12 cellular contexts compared by ENCODE assay signal in the genomic region with DNA sequence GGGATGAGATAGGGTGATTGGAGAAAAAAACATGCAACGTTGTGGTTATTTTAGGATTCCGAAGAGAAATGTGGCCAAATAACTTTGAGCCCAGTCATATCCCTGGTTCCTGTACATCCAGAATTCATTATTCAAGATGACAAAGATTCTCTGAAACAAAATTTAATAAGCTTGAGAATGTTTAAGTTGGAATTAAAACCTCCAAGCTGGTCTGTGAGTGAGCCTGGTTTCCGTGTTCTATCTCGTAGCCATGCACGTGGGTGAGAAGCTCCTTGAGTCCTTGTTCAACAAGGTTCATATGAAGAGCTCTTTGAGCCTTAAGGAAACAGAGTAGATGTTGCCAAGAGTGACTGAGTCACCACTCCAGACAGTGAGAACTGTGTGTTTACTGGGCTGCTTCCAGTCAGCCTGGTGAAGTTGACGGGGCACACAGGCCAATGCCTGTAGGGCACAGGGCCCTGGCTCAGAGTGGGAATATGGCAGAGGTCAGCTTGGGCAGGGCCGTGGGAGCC.
DNase-seq lines count a peak whose midpoint lies in the region; ATAC-seq, FAIRE-seq and TF ChIP-seq lines count a peak whose summit lies in the region.
"Had no signal": no experiment of that assay in that cellular context is flagged by ENCODE, and none has a peak within 500 bp of the region (broad histone marks: within the 10 kb centered on the region; RNA-seq: fewer than 3 reads in every experiment).

No MANE protein-coding gene starts in this region.

- no peaks in the 10 kb centered on the region for H3K27me3 ChIP-seq in breast epithelium
- H3K27me3 ChIP-seq: ovary had no signal

- H3K27ac ChIP-seq in breast epithelium, result peak overlapping the region; percentile 78 to 82
- H3K27ac ChIP-seq: 22Rv1, ovary had no signal

- no peaks in the 10 kb centered on the region for H3K36me3 ChIP-seq in breast epithelium
- H3K36me3 ChIP-seq: ovary had no signal

- TF ChIP-seq POLR2A in breast epithelium (IDR thresholded peaks at IDR 0.05), result no peak

- FAIRE-seq in urothelium cell line (lab: Jason Lieb, UNC), result no peak

- no peak overlapping the region for H3K4me3 ChIP-seq in breast epithelium
- H3K4me3 ChIP-seq: ovary had no signal

- ATAC-seq in HG02642 (IDR thresholded peaks at IDR 0.05; ENCODE audit: poor library complexity, unreplicated experiment), result no peak

- H3K4me1 ChIP-seq in breast epithelium, result no peaks in the 10 kb centered on the region

- TF ChIP-seq CTCF in breast epithelium (IDR thresholded peaks at IDR 0.05), result no peak

- peak; percentile 58 for DNase-seq in NCI-H2196 (lab: John Stamatoyannopoulos, UW; ENCODE audit: unreplicated experiment)
- DNase-seq in NCI-H2196 treated with DMSO at 0.1 percent for 48 hours (lab: John Stamatoyannopoulos, UW; ENCODE audit: unreplicated experiment), result no peak
- peak; percentile 73 to 76 for DNase-seq in breast epithelium (ENCODE audit: low spot score in 2 of 2)
- peak; percentile 61 for DNase-seq in kidney glomerular epithelial cell (lab: John Stamatoyannopoulos, UW)
- DNase-seq in urothelium cell line (ENCODE audit: low spot score), result peak; percentile 81
- DNase-seq in activated naive CD4-positive, alpha-beta T cell (lab: John Stamatoyannopoulos, UW), result no peak
- no peak for DNase-seq in germinal center (ENCODE audit: low spot score)
- DNase-seq: activated CD4-positive, alpha-beta T cell treated with anti-CD3 and anti-CD28 coated beads, Interleukin-2, amount 50 U/mL, for 48 hours; NCI-H2081; ovary had no signal

- no peaks in the 10 kb centered on the region for H3K9me3 ChIP-seq in breast epithelium
- H3K9me3 ChIP-seq: ovary had no signal

- intact Hi-C loops in breast epithelium (cut with DNase I; ENCODE audit: low total_unique reads), result no loop called here

Comparison
In these comparisons a context has a peak if more than half of its experiments do, and no peak if none do; other contexts are left out.
1. DNase-seq: peak in NCI-H2196 (single experiment), breast epithelium (2 of 2), kidney glomerular epithelial cell (single experiment) and urothelium cell line (single experiment); none in NCI-H2196 treated with DMSO at 0.1 percent for 48 hours (single experiment), activated naive CD4-positive, alpha-beta T cell (0 of 4) and germinal center (single experiment).